ENCODE assay signal across 15 cellular contexts in the genomic region with DNA sequence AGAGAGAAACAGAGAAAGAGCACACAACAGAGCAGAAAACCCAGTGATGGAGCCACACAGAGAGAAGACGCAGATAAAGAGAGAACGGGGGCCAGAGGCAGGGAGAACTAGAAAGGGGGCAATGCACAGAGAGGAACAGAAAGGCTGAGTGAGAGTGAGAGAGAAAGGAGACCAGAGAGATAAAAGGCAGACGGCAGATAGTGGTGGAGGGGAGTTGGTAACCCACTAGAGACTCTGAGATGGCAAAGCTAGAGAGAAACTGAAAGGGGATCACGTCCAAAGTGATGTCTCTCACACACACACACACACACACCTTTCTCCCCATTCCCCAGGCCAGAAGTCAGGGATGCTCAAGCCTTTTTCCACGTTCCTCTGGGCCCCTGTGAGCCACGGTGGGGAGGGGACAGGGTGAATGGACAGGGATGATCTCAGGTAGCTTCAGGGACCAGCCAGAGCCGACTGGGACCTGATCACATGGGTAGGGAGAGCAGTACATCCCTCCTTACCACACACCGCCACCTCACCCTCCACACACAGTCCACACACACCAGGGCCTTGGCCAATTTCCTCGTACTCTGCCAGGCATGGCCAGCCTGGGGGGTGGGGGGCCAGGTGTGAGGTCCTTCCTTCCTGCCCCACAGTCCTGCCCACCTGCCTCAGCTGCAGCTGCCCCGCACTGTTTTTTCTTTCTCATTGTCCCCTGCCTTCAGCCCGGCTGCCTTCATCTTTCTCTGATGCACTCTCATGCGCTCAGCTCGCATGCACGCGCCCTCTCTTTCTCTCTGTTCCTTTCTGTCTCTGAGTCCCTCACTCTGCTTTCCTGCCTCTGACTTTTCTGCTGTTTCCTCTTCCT. TPM values are rescaled to one million over a fixed set of nuclear protein-coding genes. Genes with fewer than 3 reads are reported as not detected.
A peak's percentile ranks its signal among the peaks of the same experiment; 100 is the strongest.
DNase-seq lines count a peak whose midpoint lies in the region; ATAC-seq and TF ChIP-seq lines count a peak whose summit lies in the region.
"Had no signal": no experiment of that assay in that cellular context is flagged by ENCODE, and none has a peak within 500 bp of the region (broad histone marks: within the 10 kb centered on the region; RNA-seq: fewer than 3 reads in every experiment).

No MANE protein-coding gene starts in this region.

- H3K36me3 ChIP-seq in HEK293 (ENCODE audit: control insufficient read depth in 2 of 2, insufficient read depth in 1 of 2, low read length in 2 of 2) = no peaks in the 10 kb centered on the region
- H3K36me3 ChIP-seq: ascending aorta, vagina had no signal

- no peak overlapping the region for H3K27ac ChIP-seq in HEK293 (ENCODE audit: extremely low read depth, low read depth, low read length)
- H3K27ac ChIP-seq: ascending aorta, hepatocyte, RWPE1, vagina had no signal

- CTCF ChIA-PET in HEK293 (lab: Yijun Ruan, JAX) = interaction anchor here (0.5 to 1.2 kb wide), 3 partner anchors 26 to 141 kb away, joined by 3 to 6 read pairs (median 3); no protein-coding TSS in a partner anchor

- peaks cover 0 to 2% (median 0%) of the 10 kb centered on the region in 9 donors for H3K9me3 Mint-ChIP-seq in naive thymus-derived CD8-positive, alpha-beta T cell

- H3K4me1 Mint-ChIP-seq in naive thymus-derived CD8-positive, alpha-beta T cell = peaks cover 13 to 25% (median 22%) of the 10 kb centered on the region in 4 donors

- no peak for TF ChIP-seq CTCF in HEK293 (tag by site-specific recombination; IDR thresholded peaks at IDR 0.05)

- H3K4me3 ChIP-seq in HEK293 (ENCODE audit: low read depth, low read length) = no peak overlapping the region
- H3K4me3 ChIP-seq: ascending aorta, hepatocyte, vagina had no signal

- DNase-seq in NCI-H2029 (lab: John Stamatoyannopoulos, UW) (peak; percentile 53), NCI-H2029 treated with DMSO at 0.1 percent for 48 hours (lab: John Stamatoyannopoulos, UW) (no peak), SHP77 treated with DMSO at 0.1 percent for 48 hours (lab: John Stamatoyannopoulos, UW) (peak; percentile 51), kidney glomerular epithelial cell (lab: John Stamatoyannopoulos, UW) (no peak)
- DNase-seq in naive thymus-derived CD8-positive, alpha-beta T cell = peak in 1 of 10 donors; percentile 51
- DNase-seq in activated effector memory CD4-positive, alpha-beta T cell treated with Interleukin-2 at 50 U/mL for 16 hours = no peak
- DNase-seq: activated CD4-positive, alpha-beta T cell treated with anti-CD3 and anti-CD28 coated beads for 1 hour; Kasumi-1; right cardiac atrium had no signal

- H3K27ac Mint-ChIP-seq in naive thymus-derived CD8-positive, alpha-beta T cell = peak overlapping the region in 8 of 10 donors; percentile 1 to 78 (median 28)

- H3K36me3 Mint-ChIP-seq in naive thymus-derived CD8-positive, alpha-beta T cell = peaks cover 0 to 9% (median 0%) of the 10 kb centered on the region in 3 donors

- H3K9me3 ChIP-seq in HEK293 (ENCODE audit: control insufficient read depth, insufficient read depth, low read depth, low read length) = no peaks in the 10 kb centered on the region
- H3K9me3 ChIP-seq: ascending aorta, vagina had no signal

- peak overlapping the region in 9 of 10 donors; percentile 5 to 65 (median 43) for H3K4me3 Mint-ChIP-seq in naive thymus-derived CD8-positive, alpha-beta T cell

- H3K4me1 ChIP-seq in HEK293 (ENCODE audit: control insufficient read depth, insufficient read depth, low read length) = no peaks in the 10 kb centered on the region
- H3K4me1 ChIP-seq: ascending aorta, vagina had no signal

- H3K27me3 Mint-ChIP-seq in naive thymus-derived CD8-positive, alpha-beta T cell = peaks cover 0 to 4% (median 0%) of the 10 kb centered on the region in 5 donors

- POLR2A ChIA-PET in HEK293 (lab: Yijun Ruan, JAX) = interaction anchor here (1.1 kb wide), 1 partner anchor 10 kb away, joined by 4 read pairs; no protein-coding TSS in a partner anchor
- POLR2A ChIA-PET in naive thymus-derived CD8-positive, alpha-beta T cell (lab: Charles Lee) = no interaction called here

- peak; percentile 48 to 53 for ATAC-seq in naive thymus-derived CD8-positive, alpha-beta T cell
- ATAC-seq in GM19324 (IDR thresholded peaks at IDR 0.05; ENCODE audit: low FRiP score, unreplicated experiment) = no peak
- ATAC-seq: right cardiac atrium had no signal

TF ChIP-seq in HEK293, 187 proteins besides CTCF, POLR2A, EP300 and RAD21:
- TF ChIP-seq, protein P1, sequence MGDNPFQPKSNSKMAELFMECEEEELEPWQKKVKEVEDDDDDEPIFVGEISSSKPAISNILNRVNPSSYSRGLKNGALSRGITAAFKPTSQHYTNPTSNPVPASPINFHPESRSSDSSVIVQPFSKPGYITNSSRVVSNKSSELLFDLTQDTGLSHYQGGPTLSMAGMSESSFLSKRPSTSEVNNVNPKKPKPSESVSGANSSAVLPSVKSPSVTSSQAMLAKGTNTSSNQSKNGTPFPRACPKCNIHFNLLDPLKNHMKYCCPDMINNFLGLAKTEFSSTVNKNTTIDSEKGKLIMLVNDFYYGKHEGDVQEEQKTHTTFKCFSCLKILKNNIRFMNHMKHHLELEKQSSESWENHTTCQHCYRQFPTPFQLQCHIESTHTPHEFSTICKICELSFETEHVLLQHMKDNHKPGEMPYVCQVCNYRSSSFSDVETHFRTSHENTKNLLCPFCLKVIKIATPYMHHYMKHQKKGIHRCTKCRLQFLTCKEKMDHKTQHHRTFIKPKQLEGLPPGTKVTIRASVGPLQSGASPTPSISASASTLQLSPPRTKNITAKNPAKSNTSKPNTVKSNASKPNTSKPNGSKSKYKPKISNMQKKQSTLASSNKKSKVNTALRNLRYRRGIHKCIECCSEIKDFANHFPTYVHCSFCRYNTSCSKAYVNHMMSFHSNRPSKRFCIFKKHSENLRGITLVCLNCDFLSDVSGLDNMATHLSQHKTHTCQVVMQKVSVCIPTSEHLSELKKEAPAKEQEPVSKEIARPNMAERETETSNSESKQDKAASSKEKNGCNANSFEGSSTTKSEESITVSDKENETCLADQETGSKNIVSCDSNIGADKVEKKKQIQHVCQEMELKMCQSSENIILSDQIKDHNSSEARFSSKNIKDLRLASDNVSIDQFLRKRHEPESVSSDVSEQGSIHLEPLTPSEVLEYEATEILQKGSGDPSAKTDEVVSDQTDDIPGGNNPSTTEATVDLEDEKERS (tag by site-specific recombination; IDR thresholded peaks at IDR 0.05) = no peak
- TF ChIP-seq ZNF777 (tag by site-specific recombination; IDR thresholded peaks at IDR 0.05; ENCODE audit: borderline replicate concordance) (0 out of 2 replicates have a peak, but pooled peaks have one; percentile 13), ZEB2 (tag by site-specific recombination; IDR thresholded peaks at IDR 0.05) (no peak), YY2 (tag by site-specific recombination; IDR thresholded peaks at IDR 0.05) (no peak), ZNF366 (tag by site-specific recombination; conservative IDR thresholded peaks at IDR 0.05) (0 out of 2 replicates have a peak, but pooled peaks have one; percentile 22), PRDM1 (tag by site-specific recombination; IDR thresholded peaks at IDR 0.05) (peak; percentile 99), ZNF223 (tag by site-specific recombination; IDR thresholded peaks at IDR 0.05) (no peak)
- TF ChIP-seq, protein P2, sequence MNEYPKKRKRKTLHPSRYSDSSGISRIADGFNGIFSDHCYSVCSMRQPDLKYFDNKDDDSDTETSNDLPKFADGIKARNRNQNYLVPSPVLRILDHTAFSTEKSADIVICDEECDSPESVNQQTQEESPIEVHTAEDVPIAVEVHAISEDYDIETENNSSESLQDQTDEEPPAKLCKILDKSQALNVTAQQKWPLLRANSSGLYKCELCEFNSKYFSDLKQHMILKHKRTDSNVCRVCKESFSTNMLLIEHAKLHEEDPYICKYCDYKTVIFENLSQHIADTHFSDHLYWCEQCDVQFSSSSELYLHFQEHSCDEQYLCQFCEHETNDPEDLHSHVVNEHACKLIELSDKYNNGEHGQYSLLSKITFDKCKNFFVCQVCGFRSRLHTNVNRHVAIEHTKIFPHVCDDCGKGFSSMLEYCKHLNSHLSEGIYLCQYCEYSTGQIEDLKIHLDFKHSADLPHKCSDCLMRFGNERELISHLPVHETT (tag by site-specific recombination; IDR thresholded peaks at IDR 0.05) = no peak
TF ChIP-seq in HEK293: peak in this region for 3.

RNA-seq across cellular contexts. Expression of a gene that starts 22.5 kb away (rescaled TPM):
- total RNA-seq in naive thymus-derived CD8-positive, alpha-beta T cell = 10 to 100 TPM; 85.0 to 88.5 TPM
- 1 to 10 TPM; 2.4 to 6.6 (median 4.7) TPM for polyA plus RNA-seq in naive thymus-derived CD8-positive, alpha-beta T cell
- total RNA-seq: ascending aorta, hepatocyte had no signal

Comparison
In these comparisons a context has a peak if more than half of its experiments do, and no peak if none do; other contexts are left out.
1. DNase-seq: peak in NCI-H2029 (single experiment) and SHP77 treated with DMSO at 0.1 percent for 48 hours (single experiment); none in NCI-H2029 treated with DMSO at 0.1 percent for 48 hours (single experiment), kidney glomerular epithelial cell (single experiment) and activated effector memory CD4-positive, alpha-beta T cell treated with Interleukin-2 at 50 U/mL for 16 hours (single experiment).